Comparison of ENCODE assay signal across 29 cellular contexts in genomic region chr15:95639208-95639607, GRCh38.
"Had no signal": no experiment of that assay in that cellular context is flagged by ENCODE, and none has a peak within 500 bp of the region (broad histone marks: within the 10 kb centered on the region; RNA-seq: fewer than 3 reads in every experiment).

No MANE protein-coding gene starts in this region.

- H3K4me1 ChIP-seq: stomach, suprapubic skin, testis, thyroid gland, tibial artery, transverse colon, upper lobe of left lung, upper lobe of right lung, uterus, vagina had no signal

- H3K27ac ChIP-seq: stomach, suprapubic skin, testis, thoracic aorta, thyroid gland, tibial artery, tibial nerve, transverse colon, upper lobe of left lung, upper lobe of right lung, uterus, vagina had no signal

- H3K36me3 Mint-ChIP-seq: stimulated activated effector memory CD8-positive, alpha-beta T cell treated with anti-CD3 and anti-CD28 coated beads, Interleukin-12 subunit alpha, Interleukin-12 subunit beta, amount 100 ng/mL, for 72 hours; stimulated activated memory B cell treated with anti-CD40 and anti-IgM and Interleukin-4, amounts not matched to agents 10 μg/mL and 1 μg/mL and 100 μg/mL, for 72 hours; stimulated activated naive B cell treated with anti-CD40 and anti-IgM and Interleukin-4, amounts not matched to agents 10 μg/mL and 1 μg/mL and 100 μg/mL, for 72 hours; type B pancreatic cell had no signal

- DNase-seq: stimulated activated CD4-positive, alpha-beta T cell treated with anti-CD3 and anti-CD28 coated beads, Interleukin-2, amount 100 ng/mL, for 48 hours; stimulated activated CD4-positive, alpha-beta T cell treated with anti-CD3 and anti-CD28 coated beads, Interleukin-4, amount 100 ng/mL, for 1 hour; stimulated activated CD4-positive, alpha-beta T cell treated with anti-CD3 and anti-CD28 coated beads, Interleukin-4, amount 100 ng/mL, for 24 hours; stimulated activated CD4-positive, alpha-beta T cell treated with anti-CD3 and anti-CD28 coated beads, Interleukin-4, amount 100 ng/mL, for 4 hours; stimulated activated CD8-positive, alpha-beta memory T cell treated with anti-CD3 and anti-CD28 coated beads, Interleukin-4, amount 100 ng/mL, for 48 hours; stimulated activated naive B cell treated with anti-CD40 and anti-IgM and Interleukin-4, amounts not matched to agents 10 μg/mL and 1 μg/mL and 100 μg/mL, for 72 hours; stimulated activated naive CD4-positive, alpha-beta T cell; stimulated activated naive CD4-positive, alpha-beta T cell treated with Interleukin-2 at 50 U/mL for 16 hours; stimulated activated naive CD8-positive, alpha-beta T cell treated with anti-CD3 and anti-CD28 coated beads, Interleukin-15, amount 100 ng/mL, for 72 hours; stimulated activated naive CD8-positive, alpha-beta T cell treated with anti-CD3 and anti-CD28 coated beads, Interleukin-15, Interleukin-2, amounts not matched to agents 100 U/mL and 50 U/mL, for 24 hours; stomach; substantia nigra; testis; thyroid gland; tibial artery; transverse colon; trophoblast cell; upper lobe of left lung; upper lobe of right lung; uterus had no signal

- H3K4me3 ChIP-seq: stomach, suprapubic skin, thoracic aorta, thyroid gland, tibial artery, tibial nerve, transverse colon, upper lobe of left lung, upper lobe of right lung, uterus, vagina had no signal

- ATAC-seq: stimulated activated effector memory CD8-positive, alpha-beta T cell treated with anti-CD3 and anti-CD28 coated beads, Interleukin-12 subunit alpha, Interleukin-12 subunit beta, amount 100 ng/mL, for 72 hours; stimulated activated memory B cell treated with anti-CD40 and anti-IgM and Interleukin-4, amounts not matched to agents 10 μg/mL and 1 μg/mL and 100 μg/mL, for 72 hours; stimulated activated naive B cell treated with anti-CD40 and anti-IgM and Interleukin-4, amounts not matched to agents 10 μg/mL and 1 μg/mL and 100 μg/mL, for 72 hours; stimulated activated naive CD8-positive, alpha-beta T cell treated with anti-CD3 and anti-CD28 coated beads, Interleukin-15, amount 100 ng/mL, for 72 hours; stimulated activated naive CD8-positive, alpha-beta T cell treated with anti-CD3 and anti-CD28 coated beads, Interleukin-15, Interleukin-2, amounts not matched to agents 100 U/mL and 50 U/mL, for 24 hours; upper lobe of right lung had no signal

- H3K36me3 ChIP-seq: stomach, suprapubic skin, thoracic aorta, thyroid gland, tibial artery, tibial nerve, transverse colon, upper lobe of left lung, upper lobe of right lung, uterus, vagina had no signal

- H3K9me3 Mint-ChIP-seq: stimulated activated naive CD8-positive, alpha-beta T cell treated with anti-CD3 and anti-CD28 coated beads, Interleukin-15, amount 100 ng/mL, for 72 hours; stimulated activated naive CD8-positive, alpha-beta T cell treated with anti-CD3 and anti-CD28 coated beads, Interleukin-15, Interleukin-2, amounts not matched to agents 100 ng/mL and 50 ng/mL, for 24 hours had no signal

- H3K27me3 ChIP-seq: stomach, suprapubic skin, testis, thyroid gland, tibial artery, tibial nerve, transverse colon, upper lobe of left lung, upper lobe of right lung, uterus, vagina had no signal

- H3K27me3 Mint-ChIP-seq: stimulated activated memory B cell treated with anti-CD40 and anti-IgM and Interleukin-4, amounts not matched to agents 10 μg/mL and 1 μg/mL and 100 μg/mL, for 72 hours; stimulated activated naive B cell treated with anti-CD40 and anti-IgM and Interleukin-4, amounts not matched to agents 10 μg/mL and 1 μg/mL and 100 μg/mL, for 72 hours; type B pancreatic cell had no signal

- H3K4me1 Mint-ChIP-seq: stimulated activated effector memory CD8-positive, alpha-beta T cell treated with anti-CD3 and anti-CD28 coated beads, Interleukin-12 subunit alpha, Interleukin-12 subunit beta, amount 100 ng/mL, for 72 hours; stimulated activated memory B cell treated with anti-CD40 and anti-IgM and Interleukin-4, amounts not matched to agents 10 μg/mL and 1 μg/mL and 100 μg/mL, for 72 hours; stimulated activated naive B cell treated with anti-CD40 and anti-IgM and Interleukin-4, amounts not matched to agents 10 μg/mL and 1 μg/mL and 100 μg/mL, for 72 hours; stimulated activated naive CD8-positive, alpha-beta T cell treated with anti-CD3 and anti-CD28 coated beads, Interleukin-15, amount 100 ng/mL, for 72 hours had no signal

- H3K9me3 ChIP-seq: stomach, suprapubic skin, testis, thoracic aorta, thyroid gland, tibial artery, transverse colon, upper lobe of left lung, upper lobe of right lung, uterus, vagina had no signal

- FAIRE-seq: urothelium cell line had no signal

- H3K27ac Mint-ChIP-seq: stimulated activated effector memory CD8-positive, alpha-beta T cell treated with anti-CD3 and anti-CD28 coated beads, Interleukin-12 subunit alpha, Interleukin-12 subunit beta, amount 100 ng/mL, for 72 hours; stimulated activated memory B cell treated with anti-CD40 and anti-IgM and Interleukin-4, amounts not matched to agents 10 μg/mL and 1 μg/mL and 100 μg/mL, for 72 hours; stimulated activated naive B cell treated with anti-CD40 and anti-IgM and Interleukin-4, amounts not matched to agents 10 μg/mL and 1 μg/mL and 100 μg/mL, for 72 hours; stimulated activated naive CD8-positive, alpha-beta T cell treated with anti-CD3 and anti-CD28 coated beads, Interleukin-15, amount 100 ng/mL, for 72 hours; stimulated activated naive CD8-positive, alpha-beta T cell treated with anti-CD3 and anti-CD28 coated beads, Interleukin-15, Interleukin-2, amounts not matched to agents 100 ng/mL and 50 ng/mL, for 24 hours; type B pancreatic cell had no signal

- H3K4me3 Mint-ChIP-seq: stimulated activated effector memory CD8-positive, alpha-beta T cell treated with anti-CD3 and anti-CD28 coated beads, Interleukin-12 subunit alpha, Interleukin-12 subunit beta, amount 100 ng/mL, for 72 hours; stimulated activated memory B cell treated with anti-CD40 and anti-IgM and Interleukin-4, amounts not matched to agents 10 μg/mL and 1 μg/mL and 100 μg/mL, for 72 hours; stimulated activated naive B cell treated with anti-CD40 and anti-IgM and Interleukin-4, amounts not matched to agents 10 μg/mL and 1 μg/mL and 100 μg/mL, for 72 hours; stimulated activated naive CD8-positive, alpha-beta T cell treated with anti-CD3 and anti-CD28 coated beads, Interleukin-15, amount 100 ng/mL, for 72 hours; stimulated activated naive CD8-positive, alpha-beta T cell treated with anti-CD3 and anti-CD28 coated beads, Interleukin-15, Interleukin-2, amounts not matched to agents 100 ng/mL and 50 ng/mL, for 24 hours; type B pancreatic cell had no signal
